ENCODE assay signal across 1 cellular context in the genomic region with DNA sequence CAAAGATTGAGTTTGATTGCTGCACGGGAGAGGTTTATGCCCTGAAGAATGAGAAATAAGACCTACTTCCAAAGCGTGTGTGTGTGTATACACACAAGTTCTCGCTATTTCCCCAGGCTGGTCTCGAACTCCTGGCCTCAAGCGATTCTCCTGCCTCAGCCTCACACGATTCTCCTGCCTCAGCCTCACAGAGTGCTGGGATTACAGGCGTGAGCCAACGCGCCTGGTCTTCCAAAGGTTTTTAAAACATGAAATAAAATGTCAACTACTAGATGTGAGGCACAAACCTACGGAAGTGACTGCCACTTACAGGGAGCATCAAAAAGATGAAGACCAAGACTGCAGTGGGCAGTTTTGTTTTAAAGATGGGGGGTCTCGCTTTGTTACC.
TF ChIP-seq lines count a peak whose summit lies in the region.

No MANE protein-coding gene starts in this region.

TF ChIP-seq in IMR-90, 13 proteins besides CTCF, POLR2A, EP300 and RAD21 (continued from another document):
- TF ChIP-seq, protein P1, sequence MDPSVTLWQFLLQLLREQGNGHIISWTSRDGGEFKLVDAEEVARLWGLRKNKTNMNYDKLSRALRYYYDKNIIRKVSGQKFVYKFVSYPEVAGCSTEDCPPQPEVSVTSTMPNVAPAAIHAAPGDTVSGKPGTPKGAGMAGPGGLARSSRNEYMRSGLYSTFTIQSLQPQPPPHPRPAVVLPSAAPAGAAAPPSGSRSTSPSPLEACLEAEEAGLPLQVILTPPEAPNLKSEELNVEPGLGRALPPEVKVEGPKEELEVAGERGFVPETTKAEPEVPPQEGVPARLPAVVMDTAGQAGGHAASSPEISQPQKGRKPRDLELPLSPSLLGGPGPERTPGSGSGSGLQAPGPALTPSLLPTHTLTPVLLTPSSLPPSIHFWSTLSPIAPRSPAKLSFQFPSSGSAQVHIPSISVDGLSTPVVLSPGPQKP (IDR thresholded peaks at IDR 0.05; ENCODE audit: borderline replicate concordance, low read depth, low read length), result no peak
- TF ChIP-seq CHD1 (IDR thresholded peaks at IDR 0.05; ENCODE audit: low read depth, low read length) (no peak), MAZ (IDR thresholded peaks at IDR 0.05; ENCODE audit: borderline replicate concordance, low read depth, low read length) (no peak), SMC3 (IDR thresholded peaks at IDR 0.05; ENCODE audit: low read depth, low read length) (no peak), FOS (IDR thresholded peaks at IDR 0.05; ENCODE audit: low read depth, low read length) (no peak), BHLHE40 (IDR thresholded peaks at IDR 0.05; ENCODE audit: low read depth, low read length) (no peak)
- TF ChIP-seq, protein P2, sequence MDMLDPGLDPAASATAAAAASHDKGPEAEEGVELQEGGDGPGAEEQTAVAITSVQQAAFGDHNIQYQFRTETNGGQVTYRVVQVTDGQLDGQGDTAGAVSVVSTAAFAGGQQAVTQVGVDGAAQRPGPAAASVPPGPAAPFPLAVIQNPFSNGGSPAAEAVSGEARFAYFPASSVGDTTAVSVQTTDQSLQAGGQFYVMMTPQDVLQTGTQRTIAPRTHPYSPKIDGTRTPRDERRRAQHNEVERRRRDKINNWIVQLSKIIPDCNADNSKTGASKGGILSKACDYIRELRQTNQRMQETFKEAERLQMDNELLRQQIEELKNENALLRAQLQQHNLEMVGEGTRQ (IDR thresholded peaks at IDR 0.05; ENCODE audit: low read depth, low read length), result no peak
